24 cellular contexts compared by ENCODE assay signal in the genomic region with DNA sequence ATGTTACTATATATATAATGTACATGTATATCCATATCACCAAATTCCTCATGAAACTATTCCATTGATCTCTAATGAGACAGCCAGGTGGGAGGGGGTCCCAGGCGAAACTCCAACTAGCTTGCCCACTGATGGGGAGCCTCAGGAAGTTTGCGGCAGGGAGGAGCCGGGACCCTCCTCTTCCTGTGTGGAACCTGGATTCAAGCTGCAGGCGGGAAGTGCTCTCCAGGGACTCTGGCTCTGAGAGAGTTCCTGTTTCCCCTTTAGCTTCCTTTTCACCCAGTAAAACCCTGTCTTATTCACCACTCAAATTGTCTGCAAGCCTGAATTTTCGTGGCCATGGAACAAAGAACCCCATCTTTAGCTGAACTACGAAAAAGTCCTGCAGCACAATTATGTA.
"Had no signal": no experiment of that assay in that cellular context is flagged by ENCODE, and none has a peak within 500 bp of the region (broad histone marks: within the 10 kb centered on the region; RNA-seq: fewer than 3 reads in every experiment).

No MANE protein-coding gene starts in this region.

- H3K4me1 Mint-ChIP-seq: activated naive CD8-positive, alpha-beta T cell treated with anti-CD3 and anti-CD28 coated beads, Interleukin-2, amount 10 ng/mL, durations not matched to agents 7 days and 5 days; stimulated activated effector memory CD8-positive, alpha-beta T cell treated with anti-CD3 and anti-CD28 coated beads, Interleukin-12 subunit alpha, Interleukin-12 subunit beta, amount 100 ng/mL, for 72 hours; stimulated activated naive CD8-positive, alpha-beta T cell treated with anti-CD3 and anti-CD28 coated beads, Interleukin-15, amount 100 ng/mL, for 72 hours had no signal

- H3K27ac ChIP-seq: breast epithelium, coronary artery, epithelial cell of prostate, left lung, neutrophil, pancreas, right lobe of liver, skin epidermis, tibial artery had no signal

- H3K27me3 ChIP-seq: breast epithelium, left lung, neutrophil, pancreas, right lobe of liver, tibial artery had no signal

- DNase-seq: activated CD4-positive, alpha-beta memory T cell treated with anti-CD3 and anti-CD28 coated beads for 36 hours; activated CD4-positive, alpha-beta T cell treated with anti-CD3 and anti-CD28 coated beads for 48 hours; activated CD4-positive, CD25-positive, alpha-beta regulatory T cell; activated effector memory CD4-positive, alpha-beta T cell treated with Interleukin-2 at 50 U/mL for 16 hours; activated naive CD4-positive, alpha-beta T cell treated with anti-CD3 and anti-CD28 coated beads for 36 hours; activated naive CD8-positive, alpha-beta T cell treated with anti-CD3 and anti-CD28 coated beads, Interleukin-2, amount 10 ng/mL, durations not matched to agents 7 days and 5 days; activated T-cell treated with anti-CD3 and anti-CD28 coated beads, Interleukin-2, amount 50 U/mL, for 72 hours; amniotic stem cell; endodermal cell; left lung; pancreas; right lobe of liver; stimulated activated CD4-positive, alpha-beta T cell treated with anti-CD3 and anti-CD28 coated beads, Interleukin-2, amount 100 ng/mL, for 24 hours; stimulated activated naive CD8-positive, alpha-beta T cell treated with anti-CD3 and anti-CD28 coated beads, Interleukin-15, amount 100 ng/mL, for 72 hours; T-helper 1 cell; T-helper 9 cell; tibial artery had no signal

- H3K9me3 Mint-ChIP-seq: activated CD4-positive, alpha-beta memory T cell treated with anti-CD3 and anti-CD28 coated beads for 36 hours; activated naive CD4-positive, alpha-beta T cell treated with anti-CD3 and anti-CD28 coated beads for 36 hours; activated naive CD8-positive, alpha-beta T cell treated with anti-CD3 and anti-CD28 coated beads, Interleukin-2, amount 10 ng/mL, durations not matched to agents 7 days and 5 days; endodermal cell had no signal

- H3K27me3 Mint-ChIP-seq: activated CD4-positive, alpha-beta memory T cell treated with anti-CD3 and anti-CD28 coated beads for 36 hours; natural killer cell treated with Interleukin-12 subunit alpha and Interleukin-12 subunit beta and Interleukin-15 and Interleukin-18, amount 100 ng/mL, for 72 hours; stimulated activated naive CD8-positive, alpha-beta T cell treated with anti-CD3 and anti-CD28 coated beads, Interleukin-15, amount 100 ng/mL, for 72 hours had no signal

- H3K4me1 ChIP-seq: breast epithelium, left lung, pancreas, right lobe of liver, tibial artery had no signal

- H3K27ac Mint-ChIP-seq: activated CD4-positive, alpha-beta memory T cell treated with anti-CD3 and anti-CD28 coated beads for 36 hours; activated naive CD4-positive, alpha-beta T cell treated with anti-CD3 and anti-CD28 coated beads for 36 hours; activated naive CD8-positive, alpha-beta T cell treated with anti-CD3 and anti-CD28 coated beads, Interleukin-2, amount 10 ng/mL, durations not matched to agents 7 days and 5 days; activated T-cell treated with anti-CD3 and anti-CD28 coated beads, Interleukin-2, amount 50 U/mL, for 72 hours; endodermal cell; natural killer cell treated with Interleukin-12 subunit alpha and Interleukin-12 subunit beta and Interleukin-15 and Interleukin-18, amount 100 ng/mL, for 72 hours; stimulated activated effector memory CD8-positive, alpha-beta T cell treated with anti-CD3 and anti-CD28 coated beads, Interleukin-12 subunit alpha, Interleukin-12 subunit beta, amount 100 ng/mL, for 72 hours; stimulated activated naive CD8-positive, alpha-beta T cell treated with anti-CD3 and anti-CD28 coated beads, Interleukin-15, amount 100 ng/mL, for 72 hours had no signal

- H3K4me3 ChIP-seq: breast epithelium, coronary artery, left lung, pancreas, right lobe of liver, skin epidermis, tibial artery had no signal

- H3K9me3 ChIP-seq: breast epithelium, left lung, neutrophil, pancreas, right lobe of liver, tibial artery had no signal

- H3K36me3 ChIP-seq: breast epithelium, left lung, neutrophil, pancreas, right lobe of liver, tibial artery had no signal

- H3K4me3 Mint-ChIP-seq: activated CD4-positive, alpha-beta memory T cell treated with anti-CD3 and anti-CD28 coated beads for 36 hours; activated naive CD4-positive, alpha-beta T cell treated with anti-CD3 and anti-CD28 coated beads for 36 hours; activated naive CD8-positive, alpha-beta T cell treated with anti-CD3 and anti-CD28 coated beads, Interleukin-2, amount 10 ng/mL, durations not matched to agents 7 days and 5 days; activated T-cell treated with anti-CD3 and anti-CD28 coated beads, Interleukin-2, amount 50 U/mL, for 72 hours; endodermal cell; natural killer cell treated with Interleukin-12 subunit alpha and Interleukin-12 subunit beta and Interleukin-15 and Interleukin-18, amount 100 ng/mL, for 72 hours; stimulated activated effector memory CD8-positive, alpha-beta T cell treated with anti-CD3 and anti-CD28 coated beads, Interleukin-12 subunit alpha, Interleukin-12 subunit beta, amount 100 ng/mL, for 72 hours; stimulated activated naive CD8-positive, alpha-beta T cell treated with anti-CD3 and anti-CD28 coated beads, Interleukin-15, amount 100 ng/mL, for 72 hours had no signal

- H3K36me3 Mint-ChIP-seq: activated CD4-positive, alpha-beta memory T cell treated with anti-CD3 and anti-CD28 coated beads for 36 hours; activated naive CD8-positive, alpha-beta T cell treated with anti-CD3 and anti-CD28 coated beads, Interleukin-2, amount 10 ng/mL, durations not matched to agents 7 days and 5 days; natural killer cell treated with Interleukin-12 subunit alpha and Interleukin-12 subunit beta and Interleukin-15 and Interleukin-18, amount 100 ng/mL, for 72 hours; stimulated activated effector memory CD8-positive, alpha-beta T cell treated with anti-CD3 and anti-CD28 coated beads, Interleukin-12 subunit alpha, Interleukin-12 subunit beta, amount 100 ng/mL, for 72 hours had no signal
